In the genomic region with DNA sequence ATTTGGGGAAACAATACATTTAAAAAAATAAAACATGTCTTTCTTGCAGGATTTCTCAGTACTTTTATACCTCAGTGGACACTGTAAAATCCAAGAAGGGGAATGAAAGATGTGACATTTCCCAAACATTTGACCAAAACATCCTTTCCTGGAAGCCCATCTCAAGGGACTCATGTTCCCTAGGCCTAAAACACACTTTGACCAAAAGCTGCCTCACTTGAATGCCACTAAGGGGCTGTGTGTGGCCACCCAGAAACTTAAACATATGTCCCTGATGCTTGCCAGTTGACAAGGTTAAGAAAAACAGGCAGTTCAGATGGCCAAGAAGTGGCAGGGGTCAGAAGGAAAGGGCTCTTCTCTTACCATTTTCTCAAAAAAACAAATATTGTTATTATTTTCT, we compare ENCODE assay signal across 27 cellular contexts.
"Had no signal": no experiment of that assay in that cellular context is flagged by ENCODE, and none has a peak within 500 bp of the region (broad histone marks: within the 10 kb centered on the region; RNA-seq: fewer than 3 reads in every experiment).

No MANE protein-coding gene starts in this region.

- H3K9me3 ChIP-seq: ascending aorta, breast epithelium, SJCRH30 had no signal

- H3K27ac ChIP-seq: ascending aorta, breast epithelium, SJCRH30, SK-N-MC, WERI-Rb-1 had no signal

- H3K4me3 ChIP-seq: ascending aorta, breast epithelium, SJCRH30, SK-N-MC had no signal

- H3K4me1 ChIP-seq: ascending aorta, breast epithelium had no signal

- H3K27me3 ChIP-seq: ascending aorta, breast epithelium, SJCRH30 had no signal

- H3K36me3 Mint-ChIP-seq: activated naive CD4-positive, alpha-beta T cell treated with anti-CD3 and anti-CD28 coated beads, Interleukin-2, amount 50 U/mL, for 24 hours; activated naive CD8-positive, alpha-beta T cell treated with anti-CD3 and anti-CD28 coated beads, Interleukin-2, amount 10 ng/mL, durations not matched to agents 7 days and 5 days had no signal

- DNase-seq: activated CD4-positive, alpha-beta T cell treated with anti-CD3 and anti-CD28 coated beads, Interleukin-2, amount 10 ng/mL, durations not matched to agents 24 days and 14 days; activated CD4-positive, alpha-beta T cell treated with anti-CD3 and anti-CD28 coated beads, Interleukin-2, amount 50 U/mL, for 4 hours; activated CD8-positive, alpha-beta T cell treated with anti-CD3 and anti-CD28 coated beads for 36 hours; activated gamma-delta T cell; activated naive CD4-positive, alpha-beta T cell treated with Interleukin-2 at 50 U/mL for 16 hours; activated naive CD8-positive, alpha-beta T cell treated with anti-CD3 and anti-CD28 coated beads, Interleukin-2, amount 10 ng/mL, durations not matched to agents 7 days and 5 days; activated T-cell treated with anti-CD3 and anti-CD28 coated beads, Interleukin-2, amount 50 U/mL, for 1 hour; NCI-H1092 treated with DMSO at 0.1 percent for 48 hours; NCI-H1417; NCI-H146; NCI-H187; NCI-H2029 treated with DMSO at 0.1 percent for 48 hours; NCI-H2107; NCI-H2171; NCI-H510A; NCI-H526; NCI-H748 treated with DMSO at 0.1 percent for 48 hours; NK-92 treated with Interleukin-12 subunit alpha and Interleukin-12 subunit beta, amount 100 ng/mL, for 24 hours; SHP77; T1000; WERI-Rb-1 had no signal

- H3K9me3 Mint-ChIP-seq: activated CD4-positive, alpha-beta T cell treated with anti-CD3 and anti-CD28 coated beads, Interleukin-2, amount 10 ng/mL, durations not matched to agents 24 days and 14 days; activated CD8-positive, alpha-beta T cell treated with anti-CD3 and anti-CD28 coated beads for 36 hours; activated naive CD4-positive, alpha-beta T cell treated with anti-CD3 and anti-CD28 coated beads, Interleukin-2, amount 50 U/mL, for 24 hours; activated naive CD8-positive, alpha-beta T cell treated with anti-CD3 and anti-CD28 coated beads, Interleukin-2, amount 10 ng/mL, durations not matched to agents 7 days and 5 days; activated T-helper 2 cell treated with anti-CD3 and anti-CD28 coated beads, Interferon-gamma antibody, Interleukin-2, Interleukin-4, amounts not matched to agents 10 μg/mL and 5 μg/mL and 100 μg/mL, durations not matched to agents 14 hours and 24 hours and 36 hours had no signal

- H3K4me3 Mint-ChIP-seq: activated CD4-positive, alpha-beta T cell treated with anti-CD3 and anti-CD28 coated beads, Interleukin-2, amount 10 ng/mL, durations not matched to agents 24 days and 14 days; activated CD8-positive, alpha-beta T cell treated with anti-CD3 and anti-CD28 coated beads for 36 hours; activated naive CD4-positive, alpha-beta T cell treated with anti-CD3 and anti-CD28 coated beads, Interleukin-2, amount 50 U/mL, for 24 hours; activated naive CD8-positive, alpha-beta T cell treated with anti-CD3 and anti-CD28 coated beads, Interleukin-2, amount 10 ng/mL, durations not matched to agents 7 days and 5 days had no signal

- H3K36me3 ChIP-seq: ascending aorta, breast epithelium, SJCRH30 had no signal

- ATAC-seq: activated CD8-positive, alpha-beta T cell treated with anti-CD3 and anti-CD28 coated beads for 36 hours had no signal
